ENCODE assay signal across 9 cellular contexts in the genomic region with DNA sequence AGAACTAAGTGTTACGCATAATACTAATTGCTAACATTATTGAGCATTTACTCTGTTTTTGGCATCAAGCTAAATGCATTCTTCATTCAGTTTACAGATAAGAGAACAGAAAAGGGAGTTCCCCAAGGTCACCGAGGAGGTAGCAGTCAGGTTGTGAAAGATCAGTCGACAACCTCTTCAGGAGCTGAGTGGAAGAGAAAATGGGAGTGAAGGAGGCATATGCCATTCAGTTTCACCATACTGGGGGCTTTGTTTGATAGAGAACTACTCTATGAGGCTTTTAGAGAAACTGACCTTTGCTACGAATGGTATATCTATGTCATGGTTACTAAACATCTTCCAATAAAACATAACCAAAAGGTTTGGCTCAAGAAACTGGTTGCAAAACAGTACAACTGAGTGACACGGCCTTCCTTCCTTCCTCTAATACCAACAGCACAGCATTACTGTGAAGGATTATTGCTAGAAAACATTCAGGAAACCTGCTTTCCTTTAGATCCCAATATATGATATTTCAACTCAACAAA.
A peak's percentile ranks its signal among the peaks of the same experiment; 100 is the strongest.
DNase-seq lines count a peak whose midpoint lies in the region; ATAC-seq and TF ChIP-seq lines count a peak whose summit lies in the region.
"Had no signal": no experiment of that assay in that cellular context is flagged by ENCODE, and none has a peak within 500 bp of the region (broad histone marks: within the 10 kb centered on the region; RNA-seq: fewer than 3 reads in every experiment).

No MANE protein-coding gene starts in this region.

- H3K9me3 ChIP-seq in muscle layer of colon (ENCODE audit: low read length) = no peaks in the 10 kb centered on the region
- H3K9me3 ChIP-seq in upper lobe of right lung = no peaks in the 10 kb centered on the region

- peak overlapping the region; percentile 66 for H3K27ac Mint-ChIP-seq in activated naive CD4-positive, alpha-beta T cell treated with anti-CD3 and anti-CD28 coated beads, Interleukin-2, amount 50 U/mL, for 24 hours
- H3K27ac Mint-ChIP-seq in effector memory CD8-positive, alpha-beta T cell = peak overlapping the region; percentile 81 to 86

- no peaks in the 10 kb centered on the region for H3K27me3 Mint-ChIP-seq in activated naive CD4-positive, alpha-beta T cell treated with anti-CD3 and anti-CD28 coated beads, Interleukin-2, amount 50 U/mL, for 24 hours
- H3K27me3 Mint-ChIP-seq in effector memory CD8-positive, alpha-beta T cell = no peaks in the 10 kb centered on the region

- H3K27me3 ChIP-seq in muscle layer of colon (ENCODE audit: control insufficient read depth in 1 of 2, insufficient read depth in 2 of 2, low read length in 2 of 2) = no peaks in the 10 kb centered on the region
- no peaks in the 10 kb centered on the region for H3K27me3 ChIP-seq in upper lobe of right lung

- no peaks in the 10 kb centered on the region for H3K9me3 Mint-ChIP-seq in activated naive CD4-positive, alpha-beta T cell treated with anti-CD3 and anti-CD28 coated beads, Interleukin-2, amount 50 U/mL, for 24 hours
- H3K9me3 Mint-ChIP-seq in effector memory CD8-positive, alpha-beta T cell = no peaks in the 10 kb centered on the region

- H3K36me3 ChIP-seq in muscle layer of colon (ENCODE audit: insufficient read depth, low read length) (no peaks in the 10 kb centered on the region), upper lobe of right lung (no peaks in the 10 kb centered on the region)

- no peak overlapping the region for H3K4me3 Mint-ChIP-seq in activated naive CD4-positive, alpha-beta T cell treated with anti-CD3 and anti-CD28 coated beads, Interleukin-2, amount 50 U/mL, for 24 hours
- peak overlapping the region in 1 of 2 donors; percentile 9 for H3K4me3 Mint-ChIP-seq in effector memory CD8-positive, alpha-beta T cell

- H3K4me1 ChIP-seq in muscle layer of colon (ENCODE audit: insufficient read depth, low read length) = peaks cover 59% of the 10 kb centered on the region
- H3K4me1 ChIP-seq in upper lobe of right lung = peaks cover 81% of the 10 kb centered on the region

- H3K4me3 ChIP-seq in muscle layer of colon (ENCODE audit: low read depth in 1 of 2, low read length in 2 of 2) = no peak overlapping the region
- no peak overlapping the region for H3K4me3 ChIP-seq in upper lobe of right lung

- no peak overlapping the region for H3K9ac ChIP-seq in muscle layer of colon (ENCODE audit: low read length)

- ATAC-seq in effector memory CD8-positive, alpha-beta T cell (replicated peaks) = peak; percentile 69
- peak; percentile 74 for ATAC-seq in upper lobe of right lung
- ATAC-seq: left colon had no signal

- H3K4me1 Mint-ChIP-seq in activated naive CD4-positive, alpha-beta T cell treated with anti-CD3 and anti-CD28 coated beads, Interleukin-2, amount 50 U/mL, for 24 hours = peaks cover 92% of the 10 kb centered on the region
- peaks cover 59 to 72% of the 10 kb centered on the region in 2 donors for H3K4me1 Mint-ChIP-seq in effector memory CD8-positive, alpha-beta T cell (ENCODE audit: low read depth in 2 of 2)

- TF ChIP-seq CTCF in upper lobe of right lung (IDR thresholded peaks at IDR 0.05) = no peak

- no peaks in the 10 kb centered on the region for H3K36me3 Mint-ChIP-seq in activated naive CD4-positive, alpha-beta T cell treated with anti-CD3 and anti-CD28 coated beads, Interleukin-2, amount 50 U/mL, for 24 hours
- peaks cover 6% of the 10 kb centered on the region for H3K36me3 Mint-ChIP-seq in effector memory CD8-positive, alpha-beta T cell (ENCODE audit: insufficient read depth)

- intact Hi-C loops in upper lobe of right lung (cut with DNase I) = no loop called here

- H3K27ac ChIP-seq in muscle layer of colon (ENCODE audit: low read depth, low read length) = peak overlapping the region; percentile 35
- H3K27ac ChIP-seq in upper lobe of right lung = peak overlapping the region; percentile 69

- no peak for DNase-seq in activated naive CD4-positive, alpha-beta T cell treated with Interleukin-2 at 50 U/mL for 16 hours
- no peak for DNase-seq in effector memory CD8-positive, alpha-beta T cell
- DNase-seq in upper lobe of right lung = no peak
- no peak for DNase-seq in hepatic stellate cell (ENCODE audit: low spot score)
- DNase-seq in NCI-H2029 (lab: John Stamatoyannopoulos, UW) = no peak
- DNase-seq in mesenteric fat pad (ENCODE audit: low spot score) = no peak
- DNase-seq: left colon had no signal
